30 cellular contexts compared by ENCODE assay signal in genomic region chr13:112204376-112204775, GRCh38.
A peak's percentile ranks its signal among the peaks of the same experiment; 100 is the strongest.
DNase-seq lines count a peak whose midpoint lies in the region; ATAC-seq and TF ChIP-seq lines count a peak whose summit lies in the region.
"Had no signal": no experiment of that assay in that cellular context is flagged by ENCODE, and none has a peak within 500 bp of the region (broad histone marks: within the 10 kb centered on the region; RNA-seq: fewer than 3 reads in every experiment).

No MANE protein-coding gene starts in this region.

- peak overlapping the region; percentile 39 for H3K4me3 Mint-ChIP-seq in Caco-2 (ENCODE audit: unreplicated experiment)
- peak overlapping the region; percentile 66 for H3K4me3 Mint-ChIP-seq in neural crest cell
- no peak overlapping the region for H3K4me3 Mint-ChIP-seq in activated naive CD4-positive, alpha-beta T cell treated with anti-CD3 and anti-CD28 coated beads, Interleukin-2, amount 10 ng/mL, durations not matched to agents 7 days and 5 days
- no peak overlapping the region for H3K4me3 Mint-ChIP-seq in effector memory CD8-positive, alpha-beta T cell

- H3K27me3 Mint-ChIP-seq in Caco-2 (ENCODE audit: insufficient read depth, unreplicated experiment) (peaks cover 38% of the 10 kb centered on the region), neural crest cell (ENCODE audit: low read depth) (peaks cover 31% of the 10 kb centered on the region)
- peaks cover 58% of the 10 kb centered on the region for H3K27me3 Mint-ChIP-seq in activated naive CD4-positive, alpha-beta T cell treated with anti-CD3 and anti-CD28 coated beads, Interleukin-2, amount 10 ng/mL, durations not matched to agents 7 days and 5 days
- H3K27me3 Mint-ChIP-seq in effector memory CD8-positive, alpha-beta T cell = peaks cover 45 to 69% of the 10 kb centered on the region in 2 donors

- H3K4me1 Mint-ChIP-seq in Caco-2 (ENCODE audit: low read depth, unreplicated experiment) (no peaks in the 10 kb centered on the region), neural crest cell (peaks cover 63% of the 10 kb centered on the region)
- peaks cover 20% of the 10 kb centered on the region for H3K4me1 Mint-ChIP-seq in activated naive CD4-positive, alpha-beta T cell treated with anti-CD3 and anti-CD28 coated beads, Interleukin-2, amount 10 ng/mL, durations not matched to agents 7 days and 5 days
- peaks cover 0 to 5% of the 10 kb centered on the region in 2 donors for H3K4me1 Mint-ChIP-seq in effector memory CD8-positive, alpha-beta T cell (ENCODE audit: low read depth in 2 of 2)

- TF ChIP-seq CTCF in Caco-2 (IDR thresholded peaks at IDR 0.05; ENCODE audit: insufficient read depth in 1 of 2, low read depth in 1 of 2, low read length in 1 of 2, severe bottlenecking in 1 of 2, unreplicated experiment in 1 of 2) (no peak), neural crest cell (conservative IDR thresholded peaks at IDR 0.05) (no peak)

- H3K4me3 ChIP-seq in Caco-2 (ENCODE audit: low read depth, low read length) (no peak overlapping the region), HUES6 (ENCODE audit: low read depth, low read length) (peak overlapping the region; percentile 45; the same call in 1 of the 2 replicates), ectodermal cell (ENCODE audit: insufficient read depth, low read depth, low read length) (no peak overlapping the region)
- H3K4me3 ChIP-seq: adrenal gland, right atrium auricular region, transverse colon had no signal

- no peaks in the 10 kb centered on the region for H3K4me1 ChIP-seq in Caco-2
- H3K4me1 ChIP-seq in HUES6 (ENCODE audit: control insufficient read depth, insufficient read depth, low read length) = peaks cover 24% of the 10 kb centered on the region
- H3K4me1 ChIP-seq in ectodermal cell (ENCODE audit: control insufficient read depth, insufficient read depth, low read length) = peaks cover 57% of the 10 kb centered on the region
- H3K4me1 ChIP-seq: adrenal gland, breast epithelium, parathyroid adenoma, right atrium auricular region had no signal

- intact Hi-C loops in Caco-2 (cut with micrococcal nuclease; ENCODE audit: unreplicated experiment) = no loop called here

- H3K27ac ChIP-seq in HUES6 (ENCODE audit: low read depth, low read length) (no peak overlapping the region), ectodermal cell (ENCODE audit: insufficient read depth, low read depth, low read length, poor library complexity, severe bottlenecking) (peak overlapping the region; percentile 86)
- H3K27ac ChIP-seq: adrenal gland, breast epithelium, esophagus squamous epithelium, HL-60, parathyroid adenoma, right atrium auricular region, transverse colon had no signal

- CTCF ChIA-PET in Caco-2 (lab: Charles Lee) = no interaction called here
- CTCF ChIA-PET in activated naive CD4-positive, alpha-beta T cell treated with anti-CD3 and anti-CD28 coated beads, Interleukin-2, amount 10 ng/mL, durations not matched to agents 7 days and 5 days (lab: Charles Lee) = no interaction called here

- no peaks in the 10 kb centered on the region for H3K36me3 Mint-ChIP-seq in Caco-2 (ENCODE audit: insufficient read depth, unreplicated experiment)
- H3K36me3 Mint-ChIP-seq in neural crest cell (ENCODE audit: low read depth) = no peaks in the 10 kb centered on the region
- no peaks in the 10 kb centered on the region for H3K36me3 Mint-ChIP-seq in activated naive CD4-positive, alpha-beta T cell treated with anti-CD3 and anti-CD28 coated beads, Interleukin-2, amount 10 ng/mL, durations not matched to agents 7 days and 5 days
- H3K36me3 Mint-ChIP-seq in effector memory CD8-positive, alpha-beta T cell (ENCODE audit: insufficient read depth) = no peaks in the 10 kb centered on the region
- H3K36me3 Mint-ChIP-seq: naive thymus-derived CD8-positive, alpha-beta T cell had no signal

- no TSS peak for BruUV-seq in Caco-2 (replicated peaks; lab: Mats Ljungman, UMichigan)

- DNase-seq in Caco-2 (no peak), neural crest cell (ENCODE audit: low read depth, low spot score) (no peak), germinal center (ENCODE audit: low spot score) (no peak)
- DNase-seq in activated naive CD4-positive, alpha-beta T cell treated with anti-CD3 and anti-CD28 coated beads, Interleukin-2, amount 10 ng/mL, durations not matched to agents 7 days and 5 days = no peak
- no peak for DNase-seq in effector memory CD8-positive, alpha-beta T cell
- DNase-seq: ACHN; activated CD4-positive, alpha-beta T cell treated with anti-CD3 and anti-CD28 coated beads, Interleukin-2, amount 50 U/mL, for 4 hours; activated CD4-positive, CD25-positive, alpha-beta regulatory T cell; activated naive CD4-positive, alpha-beta T cell treated with Interleukin-2 at 50 U/mL for 16 hours; activated T-cell treated with anti-CD3 and anti-CD28 coated beads, Interleukin-2, amount 50 U/mL, for 72 hours; DMS53; esophagus squamous epithelium; foreskin melanocyte; GDM1; hippocampal formation; naive thymus-derived CD8-positive, alpha-beta T cell; NCI-H1092; NCI-H1930; NCI-H82; stimulated activated CD4-positive, alpha-beta T cell treated with anti-CD3 and anti-CD28 coated beads, Interleukin-2, amount 100 ng/mL, for 24 hours; T1000; transverse colon had no signal

- POLR2A ChIA-PET in Caco-2 (lab: Charles Lee) = no interaction called here

- WGBS in ectodermal cell, 2 experiments = 26 to 34% methylated on average over 16 of the region's 16 CpGs

- ATAC-seq in effector memory CD8-positive, alpha-beta T cell (replicated peaks) = no peak
- ATAC-seq in HG02938 (IDR thresholded peaks at IDR 0.05; ENCODE audit: unreplicated experiment) = no peak
- ATAC-seq: activated T-cell treated with anti-CD3 and anti-CD28 coated beads, Interleukin-2, amount 50 U/mL, for 72 hours; naive thymus-derived CD8-positive, alpha-beta T cell had no signal

- H3K36me3 ChIP-seq in Caco-2 (ENCODE audit: control insufficient read depth, insufficient read depth, low read length) (no peaks in the 10 kb centered on the region), HUES6 (ENCODE audit: control insufficient read depth, insufficient read depth, low read length) (no peaks in the 10 kb centered on the region), ectodermal cell (ENCODE audit: control insufficient read depth, insufficient read depth, low read length) (no peaks in the 10 kb centered on the region)
- H3K36me3 ChIP-seq: adrenal gland, breast epithelium, esophagus squamous epithelium, right atrium auricular region, transverse colon had no signal

- H3K27me3 ChIP-seq in Caco-2 (replicated peaks; ENCODE audit: control insufficient read depth, insufficient read depth, low read length) (no peaks in the 10 kb centered on the region), HUES6 (ENCODE audit: control insufficient read depth, insufficient read depth, low read length) (peaks cover 58% of the 10 kb centered on the region), ectodermal cell (ENCODE audit: control insufficient read depth, insufficient read depth, low read length, poor library complexity, severe bottlenecking) (no peaks in the 10 kb centered on the region)

- no peaks in the 10 kb centered on the region for H3K9me3 ChIP-seq in Caco-2
- H3K9me3 ChIP-seq in HUES6 (ENCODE audit: control insufficient read depth, insufficient read depth, low read depth, low read length) = no peaks in the 10 kb centered on the region
- H3K9me3 ChIP-seq in ectodermal cell (ENCODE audit: control insufficient read depth, low read length) = no peaks in the 10 kb centered on the region
- H3K9me3 ChIP-seq: adrenal gland, breast epithelium, esophagus squamous epithelium, right atrium auricular region, transverse colon had no signal

- no peaks in the 10 kb centered on the region for H3K9me3 Mint-ChIP-seq in Caco-2 (ENCODE audit: unreplicated experiment)
- no peaks in the 10 kb centered on the region for H3K9me3 Mint-ChIP-seq in neural crest cell
- H3K9me3 Mint-ChIP-seq in activated naive CD4-positive, alpha-beta T cell treated with anti-CD3 and anti-CD28 coated beads, Interleukin-2, amount 10 ng/mL, durations not matched to agents 7 days and 5 days = no peaks in the 10 kb centered on the region
- H3K9me3 Mint-ChIP-seq in effector memory CD8-positive, alpha-beta T cell = no peaks in the 10 kb centered on the region
- H3K9me3 Mint-ChIP-seq: activated T-cell treated with anti-CD3 and anti-CD28 coated beads, Interleukin-2, amount 50 U/mL, for 72 hours; naive thymus-derived CD8-positive, alpha-beta T cell had no signal

- no peak overlapping the region for H3K27ac Mint-ChIP-seq in Caco-2 (ENCODE audit: unreplicated experiment)
- H3K27ac Mint-ChIP-seq in neural crest cell (ENCODE audit: unreplicated experiment) = peak overlapping the region; percentile 83
- H3K27ac Mint-ChIP-seq in activated naive CD4-positive, alpha-beta T cell treated with anti-CD3 and anti-CD28 coated beads, Interleukin-2, amount 10 ng/mL, durations not matched to agents 7 days and 5 days = no peak overlapping the region
- H3K27ac Mint-ChIP-seq in effector memory CD8-positive, alpha-beta T cell = no peak overlapping the region
- H3K27ac Mint-ChIP-seq: activated T-cell treated with anti-CD3 and anti-CD28 coated beads, Interleukin-2, amount 50 U/mL, for 72 hours; naive thymus-derived CD8-positive, alpha-beta T cell had no signal

- H3K9ac ChIP-seq in HUES6 (ENCODE audit: low read length) = no peak overlapping the region
- H3K9ac ChIP-seq: parathyroid adenoma had no signal

Comparison
In these comparisons a context has a peak if more than half of its experiments do, and no peak if none do; other contexts are left out.
1. H3K4me3 Mint-ChIP-seq: peak in Caco-2 (single experiment) and neural crest cell (single experiment); none in activated naive CD4-positive, alpha-beta T cell treated with anti-CD3 and anti-CD28 coated beads, Interleukin-2, amount 10 ng/mL, durations not matched to agents 7 days and 5 days (single experiment) and effector memory CD8-positive, alpha-beta T cell (0 of 2).